In genomic region chr19:2739602-2740313, GRCh38 we compare ENCODE assay signal across 2 cellular contexts.
TF ChIP-seq lines count a peak whose summit lies in the region.

A gene with protein sequence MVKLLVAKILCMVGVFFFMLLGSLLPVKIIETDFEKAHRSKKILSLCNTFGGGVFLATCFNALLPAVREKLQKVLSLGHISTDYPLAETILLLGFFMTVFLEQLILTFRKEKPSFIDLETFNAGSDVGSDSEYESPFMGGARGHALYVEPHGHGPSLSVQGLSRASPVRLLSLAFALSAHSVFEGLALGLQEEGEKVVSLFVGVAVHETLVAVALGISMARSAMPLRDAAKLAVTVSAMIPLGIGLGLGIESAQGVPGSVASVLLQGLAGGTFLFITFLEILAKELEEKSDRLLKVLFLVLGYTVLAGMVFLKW (minus strand): TSS chr19:2740017. CDS start chr19:2737257, 2,760 bp downstream.

TF ChIP-seq in IMR-90, 13 proteins besides CTCF, POLR2A, EP300 and RAD21:
- TF ChIP-seq SMC3 (IDR thresholded peaks at IDR 0.05; ENCODE audit: low read depth, low read length) = peak; percentile 32; the same call in 1 of the 2 replicates
- no peak for TF ChIP-seq USF2 (IDR thresholded peaks at IDR 0.05; ENCODE audit: low read depth, low read length)
- no peak for TF ChIP-seq RFX5 (IDR thresholded peaks at IDR 0.05; ENCODE audit: low read depth, low read length)
- TF ChIP-seq FOS (IDR thresholded peaks at IDR 0.05; ENCODE audit: low read depth, low read length) = peak; percentile 46; the same call in 1 of the 2 replicates
- TF ChIP-seq CEBPB (IDR thresholded peaks at IDR 0.05; ENCODE audit: low read depth, low read length) = no peak
- peak; percentile 83 for TF ChIP-seq MAZ (IDR thresholded peaks at IDR 0.05; ENCODE audit: borderline replicate concordance, low read depth, low read length)
- TF ChIP-seq CHD1 (IDR thresholded peaks at IDR 0.05; ENCODE audit: low read depth, low read length) = 0 out of 2 replicates have a peak, but pooled peaks have one; percentile 27
- TF ChIP-seq MXI1 (IDR thresholded peaks at IDR 0.05; ENCODE audit: borderline replicate concordance, low read depth, low read length) = peak; percentile 76
- TF ChIP-seq RCOR1 (IDR thresholded peaks at IDR 0.05; ENCODE audit: insufficient replicate concordance, low read length) = peak; percentile 99
- TF ChIP-seq, protein P1, sequence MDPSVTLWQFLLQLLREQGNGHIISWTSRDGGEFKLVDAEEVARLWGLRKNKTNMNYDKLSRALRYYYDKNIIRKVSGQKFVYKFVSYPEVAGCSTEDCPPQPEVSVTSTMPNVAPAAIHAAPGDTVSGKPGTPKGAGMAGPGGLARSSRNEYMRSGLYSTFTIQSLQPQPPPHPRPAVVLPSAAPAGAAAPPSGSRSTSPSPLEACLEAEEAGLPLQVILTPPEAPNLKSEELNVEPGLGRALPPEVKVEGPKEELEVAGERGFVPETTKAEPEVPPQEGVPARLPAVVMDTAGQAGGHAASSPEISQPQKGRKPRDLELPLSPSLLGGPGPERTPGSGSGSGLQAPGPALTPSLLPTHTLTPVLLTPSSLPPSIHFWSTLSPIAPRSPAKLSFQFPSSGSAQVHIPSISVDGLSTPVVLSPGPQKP (IDR thresholded peaks at IDR 0.05; ENCODE audit: borderline replicate concordance, low read depth, low read length) = no peak
- TF ChIP-seq BHLHE40 (IDR thresholded peaks at IDR 0.05; ENCODE audit: low read depth, low read length) = 0 out of 2 replicates have a peak, but pooled peaks have one; percentile 12
- TF ChIP-seq NFE2L2 (IDR thresholded peaks at IDR 0.05; ENCODE audit: low read depth, low read length) = no peak
- TF ChIP-seq MAFK (IDR thresholded peaks at IDR 0.05; ENCODE audit: low read depth, low read length) = no peak

TF ChIP-seq in endothelial cell of umbilical vein, 7 proteins besides CTCF, POLR2A, EP300 and RAD21:
- TF ChIP-seq POLR2AphosphoS5 (IDR thresholded peaks at IDR 0.05; ENCODE audit: insufficient read depth, low read depth, low read length) (peak; percentile 61), JUN (IDR thresholded peaks at IDR 0.05; ENCODE audit: borderline replicate concordance, insufficient read depth, insufficient read length, low read depth) (no peak)
- TF ChIP-seq, protein P2, sequence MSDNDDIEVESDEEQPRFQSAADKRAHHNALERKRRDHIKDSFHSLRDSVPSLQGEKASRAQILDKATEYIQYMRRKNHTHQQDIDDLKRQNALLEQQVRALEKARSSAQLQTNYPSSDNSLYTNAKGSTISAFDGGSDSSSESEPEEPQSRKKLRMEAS (IDR thresholded peaks at IDR 0.05; ENCODE audit: insufficient read depth, insufficient read length) = no peak
TF ChIP-seq in endothelial cell of umbilical vein: peak in this region for 1.
